In the genomic region with DNA sequence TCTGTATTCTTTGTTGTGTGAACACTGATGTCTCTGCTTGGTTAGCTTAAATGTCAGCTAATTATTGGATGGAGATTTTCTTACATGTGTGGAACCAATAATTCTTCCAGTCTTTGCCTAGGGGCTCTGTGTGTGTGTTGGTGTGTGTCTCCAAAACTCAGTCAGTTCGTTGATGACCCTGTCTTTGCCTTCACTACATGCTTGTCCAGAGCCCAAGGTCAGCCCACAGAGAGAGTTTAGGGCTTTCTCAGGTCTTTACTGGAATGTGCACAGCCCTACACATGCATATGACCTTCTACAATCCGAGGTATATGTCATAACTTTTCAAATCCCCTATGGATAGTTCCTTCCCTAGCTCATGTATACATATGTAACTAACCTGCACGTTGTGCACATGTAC, we compare ENCODE assay signal across 11 cellular contexts.
"Had no signal": no experiment of that assay in that cellular context is flagged by ENCODE, and none has a peak within 500 bp of the region (broad histone marks: within the 10 kb centered on the region; RNA-seq: fewer than 3 reads in every experiment).

No MANE protein-coding gene starts in this region.

- H2AFZ ChIP-seq: GM23248, GM23338 had no signal

- H3K9me3 ChIP-seq: HAP-1 had no signal

- H3K4me3 ChIP-seq: GM23248, GM23338, HAP-1 had no signal

- H3K9ac ChIP-seq: GM23248 had no signal

- DNase-seq: GM23248, GOT3, H7, H9, HCEC 1CT, HFFc6 had no signal

- FAIRE-seq: H1, H54 had no signal

- H3K4me1 ChIP-seq: HAP-1 had no signal

- H3K27ac ChIP-seq: GM23248 had no signal

- H3K4me2 ChIP-seq: GM23338 had no signal

- H3K36me3 ChIP-seq: HAP-1 had no signal

- ATAC-seq: GM23338, HCT116 had no signal
